In the genomic region with DNA sequence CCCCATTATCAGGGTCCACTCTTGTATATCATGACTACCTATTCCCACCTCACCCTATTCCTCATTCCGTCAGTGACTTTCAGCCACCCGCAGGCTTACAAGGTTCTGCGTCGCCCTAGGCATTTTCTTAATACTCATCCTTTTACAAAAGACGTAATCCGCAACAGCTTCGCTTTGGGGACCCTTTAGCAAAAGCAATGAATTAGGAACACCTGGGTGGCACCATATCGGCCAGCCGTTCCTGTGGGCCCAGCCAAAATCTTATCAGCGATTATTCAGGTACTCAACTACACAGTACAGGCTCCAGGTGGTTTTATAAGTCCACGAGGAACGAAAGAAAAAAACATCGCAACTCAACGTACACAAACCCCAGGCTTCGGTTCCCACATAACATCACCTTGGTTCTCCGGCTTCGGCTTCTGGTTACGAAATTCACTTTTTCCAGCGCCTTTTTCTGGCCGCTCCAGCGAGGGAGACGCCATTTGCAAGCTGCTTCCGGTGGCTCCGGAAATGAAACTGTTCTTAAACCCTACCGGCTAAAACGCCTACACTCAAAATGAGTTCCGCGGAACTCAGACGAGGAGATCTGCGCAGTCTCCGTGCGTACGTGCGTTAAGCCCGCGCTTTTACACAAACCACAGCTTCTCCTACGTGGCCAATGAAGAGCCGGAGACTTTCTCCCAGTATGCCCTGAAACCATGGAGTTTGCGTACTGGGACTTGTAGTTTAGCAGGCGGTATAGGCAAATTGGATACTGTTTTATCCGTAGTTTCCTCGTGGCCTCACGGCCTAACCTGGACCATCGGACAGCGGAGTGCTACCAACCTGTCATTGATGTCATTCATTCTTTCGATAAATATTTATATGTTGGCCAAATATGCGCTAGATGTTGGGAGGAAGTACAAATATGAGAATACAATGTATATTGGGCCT, we compare ENCODE assay signal across 8 cellular contexts. TPM values are rescaled to one million over a fixed set of nuclear protein-coding genes. Genes with fewer than 3 reads are reported as not detected.
DNase-seq lines count a peak whose midpoint lies in the region; ATAC-seq, FAIRE-seq and TF ChIP-seq lines count a peak whose summit lies in the region.

KRR1 (minus strand) TSS at position 494 of the 933 bp plus-strand sequence; CDS start at position 482, 12 bp downstream.

- no peak for TF ChIP-seq CTCF in AG09319 (IDR thresholded peaks at IDR 0.05; ENCODE audit: low read depth, low read length)

- DNase-seq in AG09319 (ENCODE audit: extremely low read depth, low read depth) (peak; percentile 95), NCI-H460 (ENCODE audit: extremely low read depth, low read depth) (peak; percentile 98), cerebellar nuclear complex (lab: John Stamatoyannopoulos, UW) (peak; percentile 87 to 94)
- DNase-seq in activated CD4-positive, CD25-positive, alpha-beta regulatory T cell treated with anti-CD3 and anti-CD28 coated beads, Interleukin-2, amount 50 U/mL, for 72 hours = peak; percentile 81
- peak; percentile 76 for DNase-seq in stimulated activated CD4-positive, alpha-beta T cell treated with anti-CD3 and anti-CD28 coated beads, Interleukin-12 subunit alpha, Interleukin-12 subunit beta, amount 100 ng/mL, for 4 hours

- FAIRE-seq in islet of Langerhans (lab: Jason Lieb, UNC) = peak; percentile 100

- ATAC-seq in GM19043 (IDR thresholded peaks at IDR 0.05; ENCODE audit: low read depth, unreplicated experiment) (peak; percentile 97), HG03378 (IDR thresholded peaks at IDR 0.05; ENCODE audit: unreplicated experiment) (peak; percentile 97)

RNA-seq across cellular contexts. Expression of gene KRR1, which starts in this region (rescaled TPM):
- total RNA-seq in NCI-H460 (2014; rRNA removed; shearing (Covaris generic)) = 46.8 and 62.1 TPM in 2 replicates
- polyA plus RNA-seq in NCI-H460 (2014; cell fraction: nucleus; rRNA removed) = 40.4 and 40.9 TPM in 2 replicates

Comparison
In these comparisons a context has a peak if more than half of its experiments do, and no peak if none do; other contexts are left out.
1. Peak in every context shown above with its lines: DNase-seq and ATAC-seq.